8 cellular contexts compared by ENCODE assay signal in the genomic region with DNA sequence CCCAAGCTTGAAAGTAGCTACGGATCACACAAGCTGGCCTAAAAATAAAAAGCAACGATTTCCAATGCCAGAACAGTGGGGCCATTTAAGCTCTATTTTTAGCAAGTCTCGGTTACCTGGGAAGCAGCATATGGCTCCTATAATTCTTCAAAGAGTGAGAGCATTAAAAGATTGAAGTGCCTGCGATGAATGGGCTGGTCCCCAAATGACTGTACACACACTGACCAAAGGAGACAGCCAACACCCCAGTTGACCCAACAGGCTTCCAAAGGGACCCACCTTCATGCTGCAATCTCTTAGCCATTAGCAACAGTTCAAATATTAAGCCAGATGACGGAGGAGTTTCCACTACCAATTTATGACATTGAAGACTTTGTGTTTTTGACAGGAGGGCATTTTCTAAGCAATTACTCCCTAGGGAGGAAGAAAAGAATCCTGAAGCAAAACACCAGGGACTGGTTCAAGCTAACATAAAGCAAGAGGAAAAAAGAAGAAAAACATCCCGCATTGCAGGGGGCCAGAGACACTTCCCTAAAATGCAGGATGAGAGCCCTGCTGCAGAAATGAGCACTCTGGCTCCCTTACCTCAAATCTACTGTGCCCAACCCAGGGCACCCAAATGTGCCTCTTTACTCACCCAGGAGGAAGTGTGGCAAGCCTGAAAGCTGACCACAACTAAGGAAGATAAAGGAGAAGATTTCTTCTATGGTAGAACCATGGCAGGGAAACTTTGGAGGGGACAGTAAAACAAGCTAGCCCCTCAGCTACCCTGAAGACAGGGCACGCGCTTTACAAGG. TPM values are rescaled to one million over a fixed set of nuclear protein-coding genes. Genes with fewer than 3 reads are reported as not detected.
DNase-seq lines count a peak whose midpoint lies in the region; ATAC-seq and TF ChIP-seq lines count a peak whose summit lies in the region.
"Had no signal": no experiment of that assay in that cellular context is flagged by ENCODE, and none has a peak within 500 bp of the region (broad histone marks: within the 10 kb centered on the region; RNA-seq: fewer than 3 reads in every experiment).

No MANE protein-coding gene starts in this region.

- no peak for TF ChIP-seq CTCF in GM12875 (IDR thresholded peaks at IDR 0.05; ENCODE audit: borderline replicate concordance, insufficient read depth, low read depth, low read length)
- TF ChIP-seq CTCF in nephron progenitor cell (IDR thresholded peaks at IDR 0.05): no peak

- H3K4me1 Mint-ChIP-seq in activated naive CD8-positive, alpha-beta T cell treated with anti-CD3 and anti-CD28 coated beads, Interleukin-2, amount 50 U/mL, for 24 hours: peaks cover 77% of the 10 kb centered on the region
- H3K4me1 Mint-ChIP-seq in nephron progenitor cell: peaks cover 50% of the 10 kb centered on the region

- DNase-seq in NCI-H2227 (lab: John Stamatoyannopoulos, UW; ENCODE audit: unreplicated experiment) (peak; percentile 17), nephron progenitor cell (no peak), LoVo (ENCODE audit: low spot score) (no peak), dermis blood vessel endothelial cell (no peak)
- DNase-seq in activated naive CD8-positive, alpha-beta T cell treated with anti-CD3 and anti-CD28 coated beads, Interleukin-2, amount 50 U/mL, for 24 hours: no peak
- DNase-seq: erythroblast had no signal

- no peaks in the 10 kb centered on the region for H3K9me3 Mint-ChIP-seq in activated naive CD8-positive, alpha-beta T cell treated with anti-CD3 and anti-CD28 coated beads, Interleukin-2, amount 50 U/mL, for 24 hours
- H3K9me3 Mint-ChIP-seq in nephron progenitor cell: peaks cover 67% of the 10 kb centered on the region

- H3K27me3 Mint-ChIP-seq in activated naive CD8-positive, alpha-beta T cell treated with anti-CD3 and anti-CD28 coated beads, Interleukin-2, amount 50 U/mL, for 24 hours: no peaks in the 10 kb centered on the region
- peaks cover 4% of the 10 kb centered on the region for H3K27me3 Mint-ChIP-seq in nephron progenitor cell (ENCODE audit: low read depth, poor library complexity)

- H3K4me3 ChIP-seq in GM12875 (ENCODE audit: low read depth, low read length): peak overlapping the region; percentile 10

- peak overlapping the region; percentile 67 for H3K27ac Mint-ChIP-seq in activated naive CD8-positive, alpha-beta T cell treated with anti-CD3 and anti-CD28 coated beads, Interleukin-2, amount 50 U/mL, for 24 hours
- H3K27ac Mint-ChIP-seq in nephron progenitor cell: peak overlapping the region; percentile 95

- no peak overlapping the region for H3K4me3 Mint-ChIP-seq in activated naive CD8-positive, alpha-beta T cell treated with anti-CD3 and anti-CD28 coated beads, Interleukin-2, amount 50 U/mL, for 24 hours
- H3K4me3 Mint-ChIP-seq in nephron progenitor cell: peak overlapping the region; percentile 54

- no peak for ATAC-seq in activated naive CD8-positive, alpha-beta T cell treated with anti-CD3 and anti-CD28 coated beads, Interleukin-2, amount 50 U/mL, for 24 hours
- no peak for ATAC-seq in HG03520 (IDR thresholded peaks at IDR 0.05; ENCODE audit: unreplicated experiment)

- H3K36me3 Mint-ChIP-seq in activated naive CD8-positive, alpha-beta T cell treated with anti-CD3 and anti-CD28 coated beads, Interleukin-2, amount 50 U/mL, for 24 hours (ENCODE audit: low read depth): peaks cover 2% of the 10 kb centered on the region
- peaks cover 10% of the 10 kb centered on the region for H3K36me3 Mint-ChIP-seq in nephron progenitor cell (ENCODE audit: low read depth)

RNA-seq across cellular contexts. Expression of a gene that starts 21.6 kb away (rescaled TPM):
- 9.2 and 22.3 TPM in 2 replicates for total RNA-seq in dermis blood vessel endothelial cell
